In genomic region chr4:184448828-184449227, GRCh38 we compare ENCODE assay signal across 8 cellular contexts. TPM values are rescaled to one million over a fixed set of nuclear protein-coding genes. Genes with fewer than 3 reads are reported as not detected.
DNase-seq lines count a peak whose midpoint lies in the region; FAIRE-seq and TF ChIP-seq lines count a peak whose summit lies in the region.

No MANE protein-coding gene starts in this region.

- peaks cover 6 to 35% of the 10 kb centered on the region in 2 donors for H3K4me1 ChIP-seq in small intestine (ENCODE audit: control insufficient read depth in 2 of 2, insufficient read depth in 1 of 2, low read depth in 1 of 2, low read length in 1 of 2)

- H3K9me3 ChIP-seq in small intestine (ENCODE audit: control insufficient read depth, low read depth), result no peaks in the 10 kb centered on the region

- no peaks in the 10 kb centered on the region for H3K27me3 ChIP-seq in small intestine (ENCODE audit: control insufficient read depth in 2 of 2, insufficient read depth in 2 of 2, low read length in 2 of 2)

- H3K4me3 ChIP-seq in GM12875 (ENCODE audit: low read depth, low read length) (peak overlapping the region; percentile 36), small intestine (ENCODE audit: low read depth in 1 of 2, low read length in 2 of 2) (peak overlapping the region in 1 of 2 donors; percentile 43)

- peak overlapping the region; percentile 67 to 71 for H3K27ac ChIP-seq in small intestine (ENCODE audit: low read depth in 1 of 2, low read length in 1 of 2)

- 14 to 21% (median 15%) methylated on average over 10 of the region's 10 CpGs for WGBS in small intestine, 3 donors

- no peak for TF ChIP-seq CTCF in GM12875 (IDR thresholded peaks at IDR 0.05; ENCODE audit: borderline replicate concordance, insufficient read depth, low read depth, low read length)

- peak; percentile 28 for DNase-seq in HPDE6-E6E7 (ENCODE audit: extremely low spot score)
- DNase-seq in anterior cingulate cortex (lab: John Stamatoyannopoulos, UW), result peak in 36 of 58 donors; percentile 2 to 76 (median 36)
- DNase-seq in iris pigment epithelial cell (ENCODE audit: low read depth), result peak; percentile 75
- peak; percentile 89 for DNase-seq in small intestine
- DNase-seq in GOT3 (lab: John Stamatoyannopoulos, UW), result no peak
- no peak for DNase-seq in SKM-1 (lab: John Stamatoyannopoulos, UW; ENCODE audit: unreplicated experiment)
- no peak for DNase-seq in DMS114 treated with DMSO at 0.1 percent for 48 hours (lab: John Stamatoyannopoulos, UW; ENCODE audit: unreplicated experiment)

- H3K36me3 ChIP-seq in small intestine (ENCODE audit: control insufficient read depth in 2 of 2, insufficient read depth in 2 of 2, low read length in 2 of 2), result peaks cover 0 to 1% of the 10 kb centered on the region in 2 donors

- FAIRE-seq in small intestine (lab: Jason Lieb, UNC), result no peak

RNA-seq across cellular contexts. Expression of gene IRF2, which starts 25.5 kb away (rescaled TPM):
- 10 to 100 TPM; 23.3 to 36.5 (median 28.9) TPM for polyA plus RNA-seq in small intestine

Comparison
In these comparisons a context has a peak if more than half of its experiments do, and no peak if none do; other contexts are left out.
1. DNase-seq: peak in HPDE6-E6E7 (single experiment), anterior cingulate cortex (36 of 58), iris pigment epithelial cell (single experiment) and small intestine (single experiment); none in GOT3 (single experiment), SKM-1 (single experiment) and DMS114 treated with DMSO at 0.1 percent for 48 hours (single experiment).